28 cellular contexts compared by ENCODE assay signal in the genomic region with DNA sequence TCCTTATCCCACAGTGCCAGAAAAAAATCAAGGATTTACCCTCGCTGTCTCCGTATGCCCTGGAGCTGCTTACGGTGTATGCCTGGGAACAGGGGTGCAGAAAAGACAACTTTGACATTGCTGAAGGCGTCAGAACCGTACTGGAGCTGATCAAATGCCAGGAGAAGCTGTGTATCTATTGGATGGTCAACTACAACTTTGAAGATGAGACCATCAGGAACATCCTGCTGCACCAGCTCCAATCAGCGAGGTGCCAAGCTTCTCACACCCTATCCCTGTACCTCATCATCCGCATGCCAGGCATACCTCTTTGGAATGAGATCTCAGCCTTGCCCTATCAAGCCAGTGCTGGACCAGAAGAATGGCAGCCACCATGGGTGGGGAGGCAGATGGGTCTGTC. TPM values are rescaled to one million over a fixed set of nuclear protein-coding genes. Genes with fewer than 3 reads are reported as not detected.
"Had no signal": no experiment of that assay in that cellular context is flagged by ENCODE, and none has a peak within 500 bp of the region (broad histone marks: within the 10 kb centered on the region; RNA-seq: fewer than 3 reads in every experiment).

No MANE protein-coding gene starts in this region.

- H3K4me3 Mint-ChIP-seq: activated B cell treated with CpG ODN at 0.5 μM for 24 hours; activated CD4-positive, alpha-beta T cell treated with anti-CD3 and anti-CD28 coated beads, Interleukin-2, amount 10 ng/mL, durations not matched to agents 24 days and 14 days; activated naive CD8-positive, alpha-beta T cell treated with anti-CD3 and anti-CD28 coated beads, Interleukin-2, amount 50 U/mL, for 24 hours; T-cell had no signal

- ATAC-seq: activated naive CD4-positive, alpha-beta T cell treated with anti-CD3 and anti-CD28 coated beads, Interleukin-2, amount 50 U/mL, for 72 hours; activated naive CD8-positive, alpha-beta T cell treated with anti-CD3 and anti-CD28 coated beads, Interleukin-2, amount 50 U/mL, for 24 hours; body of pancreas; Panc1; Right ventricle myocardium inferior; T-cell had no signal

- H3K4me3 ChIP-seq: ascending aorta, body of pancreas, SK-N-MC had no signal

- H3K27me3 ChIP-seq: ascending aorta, body of pancreas had no signal

- H3K9me3 ChIP-seq: ascending aorta, body of pancreas had no signal

- H3K4me1 ChIP-seq: ascending aorta, body of pancreas had no signal

- H3K9me3 Mint-ChIP-seq: activated naive CD4-positive, alpha-beta T cell treated with anti-CD3 and anti-CD28 coated beads, Interleukin-2, amount 50 U/mL, for 72 hours; activated naive CD8-positive, alpha-beta T cell treated with anti-CD3 and anti-CD28 coated beads, Interleukin-2, amount 50 U/mL, for 24 hours; T-cell had no signal

- H3K27ac Mint-ChIP-seq: activated CD4-positive, alpha-beta T cell treated with anti-CD3 and anti-CD28 coated beads, Interleukin-2, amount 10 ng/mL, durations not matched to agents 24 days and 14 days; activated naive CD8-positive, alpha-beta T cell treated with anti-CD3 and anti-CD28 coated beads, Interleukin-2, amount 50 U/mL, for 24 hours; T-cell had no signal

- H3K27me3 Mint-ChIP-seq: activated B cell treated with CpG ODN at 0.5 μM for 24 hours; activated CD4-positive, alpha-beta T cell treated with anti-CD3 and anti-CD28 coated beads, Interleukin-2, amount 10 ng/mL, durations not matched to agents 24 days and 14 days; activated naive CD8-positive, alpha-beta T cell treated with anti-CD3 and anti-CD28 coated beads, Interleukin-2, amount 50 U/mL, for 24 hours; T-cell had no signal

- DNase-seq: activated B cell treated with CpG ODN at 0.5 μM for 24 hours; activated CD4-positive, alpha-beta T cell treated with anti-CD3 and anti-CD28 coated beads for 1 hour; activated CD4-positive, alpha-beta T cell treated with anti-CD3 and anti-CD28 coated beads, Interleukin-2, amount 10 ng/mL, durations not matched to agents 24 days and 14 days; activated CD4-positive, alpha-beta T cell treated with anti-CD3 and anti-CD28 coated beads, Interleukin-2, amount 50 U/mL, for 48 hours; activated CD8-positive, alpha-beta memory T cell treated with anti-CD3 and anti-CD28 coated beads, Interleukin-2, amount 50 U/mL, for 48 hours; activated naive CD8-positive, alpha-beta T cell treated with anti-CD3 and anti-CD28 coated beads, Interleukin-2, amount 50 U/mL, for 24 hours; activated T-cell treated with anti-CD3 and anti-CD28 coated beads, Interleukin-2, amount 50 U/mL, for 1 hour; amniotic stem cell; body of pancreas; central memory CD4-positive, alpha-beta T cell; MM.1S; NCI-H1105; NCI-H1436; NCI-H1694 treated with DMSO at 0.1 percent for 48 hours; NCI-H2029 treated with DMSO at 0.1 percent for 48 hours; NCI-H446; NCI-H524; OCI-M1; RPMI8226; T-cell; T-helper 2 cell; T1000 had no signal

- H3K27ac ChIP-seq: ascending aorta, body of pancreas, SK-N-MC had no signal

RNA-seq across cellular contexts. Expression of a gene that starts 59.0 kb away (rescaled TPM):
- total RNA-seq: bronchial epithelial cell had no signal
